ENCODE assay signal across 1 cellular context in genomic region chr15:40969363-40969762, GRCh38.
TF ChIP-seq lines count a peak whose summit lies in the region.

No MANE protein-coding gene starts in this region.

TF ChIP-seq in HepG2, 621 proteins besides CTCF, POLR2A, EP300 and RAD21:
- no peak for TF ChIP-seq RERE (CRISPR knock-in tag; IDR thresholded peaks at IDR 0.05; ENCODE audit: low read depth)
- no peak for TF ChIP-seq MAFK (conservative IDR thresholded peaks at IDR 0.05 in 1 of 2, IDR thresholded peaks at IDR 0.05 in 1 of 2; ENCODE audit: low read length in 2 of 2)
- no peak for TF ChIP-seq GPN1 (CRISPR knock-in tag; IDR thresholded peaks at IDR 0.05; ENCODE audit: borderline replicate concordance)
- TF ChIP-seq TBX2 (CRISPR knock-in tag; IDR thresholded peaks at IDR 0.05; ENCODE audit: borderline replicate concordance): no peak
- no peak for TF ChIP-seq ZNF121 (CRISPR knock-in tag; IDR thresholded peaks at IDR 0.05)
- no peak for TF ChIP-seq ZNF597 (CRISPR knock-in tag; IDR thresholded peaks at IDR 0.05)
- TF ChIP-seq SNAPC2 (CRISPR knock-in tag; IDR thresholded peaks at IDR 0.05): no peak
- no peak for TF ChIP-seq CENPX (CRISPR knock-in tag; IDR thresholded peaks at IDR 0.05)
